Comparison of ENCODE assay signal across 9 cellular contexts in genomic region chr11:96263361-96263763, GRCh38.
A peak's percentile ranks its signal among the peaks of the same experiment; 100 is the strongest.
DNase-seq lines count a peak whose midpoint lies in the region; ATAC-seq, FAIRE-seq and TF ChIP-seq lines count a peak whose summit lies in the region.
"Had no signal": no experiment of that assay in that cellular context is flagged by ENCODE, and none has a peak within 500 bp of the region (broad histone marks: within the 10 kb centered on the region; RNA-seq: fewer than 3 reads in every experiment).

No MANE protein-coding gene starts in this region.

- FAIRE-seq in GM12892 (lab: Jason Lieb, UNC): peak; percentile 5
- FAIRE-seq in frontal cortex (lab: Jason Lieb, UNC): no peak

- H3K4me3 ChIP-seq in fibroblast of the aortic adventitia (ENCODE audit: low read depth, low read length) (no peak overlapping the region), skin epidermis (no peak overlapping the region)

- H3K27ac ChIP-seq in skin epidermis: peak overlapping the region in 14 of 21 experiments; percentile 1 to 60 (median 32)

- peak; percentile 18 for TF ChIP-seq CTCF in fibroblast of the aortic adventitia (IDR thresholded peaks at IDR 0.05; ENCODE audit: insufficient read depth, low read length)

- ATAC-seq in SK-N-SH treated with all-trans-retinoic acid at 6 μM for 48 hours: no peak

- POLR2A ChIA-PET in HEK293T (lab: Yijun Ruan, JAX): no interaction called here

- DNase-seq in GM12892 (ENCODE audit: insufficient read length): no peak
- DNase-seq in fibroblast of the aortic adventitia (ENCODE audit: low read depth): peak; percentile 84
- no peak for DNase-seq in frontal cortex (ENCODE audit: low spot score in 2 of 2)
- no peak for DNase-seq in COLO668 (lab: John Stamatoyannopoulos, UW; ENCODE audit: unreplicated experiment)
- no peak for DNase-seq in NCI-H1694 treated with DMSO at 0.1 percent for 48 hours (lab: John Stamatoyannopoulos, UW)
- no peak for DNase-seq in HEK293T (ENCODE audit: extremely low spot score)
- DNase-seq: activated CD4-positive, CD25-positive, alpha-beta regulatory T cell treated with anti-CD3 and anti-CD28 coated beads, Interleukin-2, amount 50 U/mL, for 72 hours had no signal

- CTCF ChIA-PET in HEK293T (lab: Yijun Ruan, JAX): no interaction called here

- TF ChIP-seq POLR2A in GM12892 (IDR thresholded peaks at IDR 0.05; ENCODE audit: low read depth, low read length): no peak

TF ChIP-seq in SK-N-SH treated with all-trans-retinoic acid at 6 μM for 48 hours, 23 proteins besides CTCF, POLR2A, EP300 and RAD21:
- peak; percentile 56 for TF ChIP-seq ISL1 (CRISPR knock-in tag; IDR thresholded peaks at IDR 0.05)
- TF ChIP-seq, protein P1, sequence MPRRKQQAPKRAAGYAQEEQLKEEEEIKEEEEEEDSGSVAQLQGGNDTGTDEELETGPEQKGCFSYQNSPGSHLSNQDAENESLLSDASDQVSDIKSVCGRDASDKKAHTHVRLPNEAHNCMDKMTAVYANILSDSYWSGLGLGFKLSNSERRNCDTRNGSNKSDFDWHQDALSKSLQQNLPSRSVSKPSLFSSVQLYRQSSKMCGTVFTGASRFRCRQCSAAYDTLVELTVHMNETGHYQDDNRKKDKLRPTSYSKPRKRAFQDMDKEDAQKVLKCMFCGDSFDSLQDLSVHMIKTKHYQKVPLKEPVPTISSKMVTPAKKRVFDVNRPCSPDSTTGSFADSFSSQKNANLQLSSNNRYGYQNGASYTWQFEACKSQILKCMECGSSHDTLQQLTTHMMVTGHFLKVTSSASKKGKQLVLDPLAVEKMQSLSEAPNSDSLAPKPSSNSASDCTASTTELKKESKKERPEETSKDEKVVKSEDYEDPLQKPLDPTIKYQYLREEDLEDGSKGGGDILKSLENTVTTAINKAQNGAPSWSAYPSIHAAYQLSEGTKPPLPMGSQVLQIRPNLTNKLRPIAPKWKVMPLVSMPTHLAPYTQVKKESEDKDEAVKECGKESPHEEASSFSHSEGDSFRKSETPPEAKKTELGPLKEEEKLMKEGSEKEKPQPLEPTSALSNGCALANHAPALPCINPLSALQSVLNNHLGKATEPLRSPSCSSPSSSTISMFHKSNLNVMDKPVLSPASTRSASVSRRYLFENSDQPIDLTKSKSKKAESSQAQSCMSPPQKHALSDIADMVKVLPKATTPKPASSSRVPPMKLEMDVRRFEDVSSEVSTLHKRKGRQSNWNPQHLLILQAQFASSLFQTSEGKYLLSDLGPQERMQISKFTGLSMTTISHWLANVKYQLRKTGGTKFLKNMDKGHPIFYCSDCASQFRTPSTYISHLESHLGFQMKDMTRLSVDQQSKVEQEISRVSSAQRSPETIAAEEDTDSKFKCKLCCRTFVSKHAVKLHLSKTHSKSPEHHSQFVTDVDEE (CRISPR knock-in tag; IDR thresholded peaks at IDR 0.05): no peak

TF ChIP-seq in HEK293T, 16 proteins besides CTCF, POLR2A, EP300 and RAD21:
- TF ChIP-seq ZNF384 (IDR thresholded peaks at IDR 0.05) (no peak), FOXA1 (IDR thresholded peaks at IDR 0.05) (no peak), FOXM1 (IDR thresholded peaks at IDR 0.05; ENCODE audit: borderline replicate concordance) (no peak), NFRKB (IDR thresholded peaks at IDR 0.05) (no peak), FOXK2 (IDR thresholded peaks at IDR 0.05) (no peak), HDGF (IDR thresholded peaks at IDR 0.05; ENCODE audit: borderline replicate concordance) (no peak), SP1 (IDR thresholded peaks at IDR 0.05) (no peak)
- TF ChIP-seq, protein P2, sequence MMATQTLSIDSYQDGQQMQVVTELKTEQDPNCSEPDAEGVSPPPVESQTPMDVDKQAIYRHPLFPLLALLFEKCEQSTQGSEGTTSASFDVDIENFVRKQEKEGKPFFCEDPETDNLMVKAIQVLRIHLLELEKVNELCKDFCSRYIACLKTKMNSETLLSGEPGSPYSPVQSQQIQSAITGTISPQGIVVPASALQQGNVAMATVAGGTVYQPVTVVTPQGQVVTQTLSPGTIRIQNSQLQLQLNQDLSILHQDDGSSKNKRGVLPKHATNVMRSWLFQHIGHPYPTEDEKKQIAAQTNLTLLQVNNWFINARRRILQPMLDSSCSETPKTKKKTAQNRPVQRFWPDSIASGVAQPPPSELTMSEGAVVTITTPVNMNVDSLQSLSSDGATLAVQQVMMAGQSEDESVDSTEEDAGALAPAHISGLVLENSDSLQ (IDR thresholded peaks at IDR 0.05): no peak
